In genomic region chr18:73047688-73048087, GRCh38 we compare ENCODE assay signal across 21 cellular contexts.
"Had no signal": no experiment of that assay in that cellular context is flagged by ENCODE, and none has a peak within 500 bp of the region (broad histone marks: within the 10 kb centered on the region; RNA-seq: fewer than 3 reads in every experiment).

No MANE protein-coding gene starts in this region.

- DNase-seq: activated CD4-positive, alpha-beta T cell treated with anti-CD3 and anti-CD28 coated beads, Interleukin-2, amount 50 U/mL, for 1 hour; activated CD4-positive, CD25-positive, alpha-beta regulatory T cell treated with anti-CD3 and anti-CD28 coated beads, Interleukin-2, amount 50 U/mL, for 72 hours; activated CD8-positive, alpha-beta memory T cell treated with anti-CD3 and anti-CD28 coated beads, Interleukin-2, amount 50 U/mL, for 4 hours; activated effector memory CD4-positive, alpha-beta T cell treated with anti-CD3 and anti-CD28 coated beads, Interleukin-2, amount 50 U/mL, for 16 hours; activated T-cell treated with anti-CD3 and anti-CD28 coated beads, Interleukin-2, amount 50 U/mL, for 4 hours; colonic mucosa; endodermal cell; foreskin fibroblast; hippocampal formation; left cardiac atrium; lower lobe of right lung; nephron progenitor cell; occipital lobe; posterior cingulate gyrus; stimulated activated CD4-positive, alpha-beta T cell treated with anti-CD3 and anti-CD28 coated beads, Interleukin-12 subunit alpha, Interleukin-12 subunit beta, amount 100 ng/mL, for 4 hours; stimulated activated CD4-positive, alpha-beta T cell treated with anti-CD3 and anti-CD28 coated beads, Interleukin-1b, Interleukin-23, amount 100 ng/mL, for 48 hours; stimulated activated naive CD4-positive, alpha-beta T cell treated with Interleukin-2 at 50 U/mL for 16 hours; T-helper 9 cell; thyroid gland had no signal

- H3K27ac Mint-ChIP-seq: activated naive CD4-positive, alpha-beta T cell treated with anti-CD3 and anti-CD28 coated beads, Interleukin-2, amount 50 U/mL, for 24 hours; endodermal cell; nephron progenitor cell had no signal

- H3K36me3 Mint-ChIP-seq: activated naive CD4-positive, alpha-beta T cell treated with anti-CD3 and anti-CD28 coated beads, Interleukin-2, amount 50 U/mL, for 24 hours had no signal

- ATAC-seq: activated T-cell treated with anti-CD3 and anti-CD28 coated beads, Interleukin-2, amount 50 U/mL, for 4 hours; left cardiac atrium; lower lobe of right lung had no signal

- H3K4me1 Mint-ChIP-seq: activated naive CD4-positive, alpha-beta T cell treated with anti-CD3 and anti-CD28 coated beads, Interleukin-2, amount 50 U/mL, for 24 hours; central memory CD8-positive, alpha-beta T cell had no signal

- H3K4me3 Mint-ChIP-seq: activated naive CD4-positive, alpha-beta T cell treated with anti-CD3 and anti-CD28 coated beads, Interleukin-2, amount 50 U/mL, for 24 hours; activated T-cell treated with anti-CD3 and anti-CD28 coated beads, Interleukin-2, amount 50 U/mL, for 4 hours; central memory CD8-positive, alpha-beta T cell; endodermal cell; nephron progenitor cell had no signal

- H3K27me3 Mint-ChIP-seq: activated naive CD4-positive, alpha-beta T cell treated with anti-CD3 and anti-CD28 coated beads, Interleukin-2, amount 50 U/mL, for 24 hours; central memory CD8-positive, alpha-beta T cell had no signal
